1 cellular context compared by ENCODE assay signal in genomic region chr17:18262111-18262510, GRCh38.
TF ChIP-seq lines count a peak whose summit lies in the region.

No MANE protein-coding gene starts in this region.

TF ChIP-seq in HCT116, 20 proteins besides CTCF, POLR2A, EP300 and RAD21 (continued from another document):
- TF ChIP-seq SRF (IDR thresholded peaks at IDR 0.05; ENCODE audit: low read depth) (no peak), ZFX (IDR thresholded peaks at IDR 0.05) (no peak), SIN3A (IDR thresholded peaks at IDR 0.05; ENCODE audit: low read depth) (no peak), REST (IDR thresholded peaks at IDR 0.05; ENCODE audit: low read depth) (no peak), ELF1 (IDR thresholded peaks at IDR 0.05; ENCODE audit: borderline replicate concordance, low read depth) (no peak), ATF3 (IDR thresholded peaks at IDR 0.05) (no peak), CEBPB (IDR thresholded peaks at IDR 0.05; ENCODE audit: low read depth) (no peak), YY1 (IDR thresholded peaks at IDR 0.05; ENCODE audit: extremely low read depth, insufficient replicate concordance, low read depth, low read length) (no peak), EZH2phosphoT487 (IDR thresholded peaks at IDR 0.05; ENCODE audit: borderline replicate concordance) (no peak), MAX (IDR thresholded peaks at IDR 0.05) (no peak), POLR2AphosphoS5 (IDR thresholded peaks at IDR 0.05; ENCODE audit: low read depth, low read length) (no peak), CBX3 (IDR thresholded peaks at IDR 0.05; ENCODE audit: low read depth) (no peak)
